In the genomic region with DNA sequence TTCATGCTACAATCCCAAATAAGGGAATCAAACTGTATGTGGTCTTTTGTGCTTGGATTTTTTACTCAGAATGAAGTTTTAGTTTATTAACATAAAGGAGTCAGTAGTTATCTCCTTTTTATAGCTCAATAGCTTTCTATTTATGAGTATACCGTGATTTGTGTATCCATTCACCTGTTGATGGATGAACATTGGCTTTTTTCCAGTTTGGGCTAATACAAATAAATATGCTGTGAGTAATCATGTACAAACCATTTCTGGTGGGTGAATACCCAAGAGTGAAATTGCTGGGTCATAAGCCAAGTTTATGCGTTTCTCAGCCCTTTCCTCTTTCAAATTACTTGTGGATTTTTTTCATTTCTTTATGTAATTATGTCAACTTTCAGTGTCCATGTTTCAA, we compare ENCODE assay signal across 15 cellular contexts.
"Had no signal": no experiment of that assay in that cellular context is flagged by ENCODE, and none has a peak within 500 bp of the region (broad histone marks: within the 10 kb centered on the region; RNA-seq: fewer than 3 reads in every experiment).

No MANE protein-coding gene starts in this region.

- H3K4me1 ChIP-seq: sigmoid colon, stomach had no signal

- H3K36me3 ChIP-seq: ascending aorta, sigmoid colon, stomach, thoracic aorta, WERI-Rb-1 had no signal

- H3K27ac Mint-ChIP-seq: activated CD4-positive, alpha-beta memory T cell treated with anti-CD3 and anti-CD28 coated beads for 36 hours; activated naive CD4-positive, alpha-beta T cell treated with anti-CD3 and anti-CD28 coated beads, Interleukin-2, amount 10 ng/mL, durations not matched to agents 7 days and 5 days; activated T-cell treated with anti-CD3 and anti-CD28 coated beads, Interleukin-2, amount 50 U/mL, for 24 hours; nephron progenitor cell; T-helper 1 cell treated with Interleukin-12 subunit alpha and Interleukin-12 subunit beta and Interleukin-4 antibody, amounts not matched to agents 30 μg/mL and 1 μg/mL, for 36 hours had no signal

- H3K4me3 ChIP-seq: ascending aorta, coronary artery, sigmoid colon, stomach, thoracic aorta had no signal

- H3K36me3 Mint-ChIP-seq: activated CD4-positive, alpha-beta memory T cell treated with anti-CD3 and anti-CD28 coated beads for 36 hours; activated naive CD4-positive, alpha-beta T cell treated with anti-CD3 and anti-CD28 coated beads, Interleukin-2, amount 10 ng/mL, durations not matched to agents 7 days and 5 days had no signal

- H3K27me3 Mint-ChIP-seq: activated naive CD4-positive, alpha-beta T cell treated with anti-CD3 and anti-CD28 coated beads, Interleukin-2, amount 10 ng/mL, durations not matched to agents 7 days and 5 days; activated T-cell treated with anti-CD3 and anti-CD28 coated beads, Interleukin-2, amount 50 U/mL, for 24 hours; central memory CD8-positive, alpha-beta T cell had no signal

- H3K4me3 Mint-ChIP-seq: activated CD4-positive, alpha-beta memory T cell treated with anti-CD3 and anti-CD28 coated beads for 36 hours; activated naive CD4-positive, alpha-beta T cell treated with anti-CD3 and anti-CD28 coated beads, Interleukin-2, amount 10 ng/mL, durations not matched to agents 7 days and 5 days; activated T-cell treated with anti-CD3 and anti-CD28 coated beads, Interleukin-2, amount 50 U/mL, for 24 hours; central memory CD8-positive, alpha-beta T cell; nephron progenitor cell; T-helper 1 cell treated with Interleukin-12 subunit alpha and Interleukin-12 subunit beta and Interleukin-4 antibody, amounts not matched to agents 30 μg/mL and 1 μg/mL, for 36 hours had no signal

- H3K4me1 Mint-ChIP-seq: activated naive CD4-positive, alpha-beta T cell treated with anti-CD3 and anti-CD28 coated beads, Interleukin-2, amount 10 ng/mL, durations not matched to agents 7 days and 5 days; central memory CD8-positive, alpha-beta T cell had no signal

- DNase-seq: activated CD4-positive, alpha-beta memory T cell treated with anti-CD3 and anti-CD28 coated beads for 36 hours; activated naive CD4-positive, alpha-beta T cell treated with anti-CD3 and anti-CD28 coated beads, Interleukin-2, amount 10 ng/mL, durations not matched to agents 7 days and 5 days; activated T-cell treated with anti-CD3 and anti-CD28 coated beads, Interleukin-2, amount 50 U/mL, for 24 hours; head of caudate nucleus; nephron progenitor cell; sigmoid colon; stimulated activated CD4-positive, alpha-beta T cell treated with anti-CD3 and anti-CD28 coated beads, Interleukin-12 subunit alpha, Interleukin-12 subunit beta, amount 100 ng/mL, for 4 hours; stimulated activated CD4-positive, alpha-beta T cell treated with anti-CD3 and anti-CD28 coated beads, Interleukin-2, amount 100 ng/mL, for 24 hours; stomach; WERI-Rb-1 had no signal

- H3K27ac ChIP-seq: ascending aorta, coronary artery, sigmoid colon, stomach, thoracic aorta, WERI-Rb-1 had no signal

- H3K27me3 ChIP-seq: ascending aorta, sigmoid colon, stomach had no signal

- H3K9me3 ChIP-seq: ascending aorta, sigmoid colon, stomach, thoracic aorta had no signal
